In genomic region chr5:3348576-3349535, GRCh38 we compare ENCODE assay signal across 20 cellular contexts.
"Had no signal": no experiment of that assay in that cellular context is flagged by ENCODE, and none has a peak within 500 bp of the region (broad histone marks: within the 10 kb centered on the region; RNA-seq: fewer than 3 reads in every experiment).

No MANE protein-coding gene starts in this region.

- H3K27me3 Mint-ChIP-seq: activated B cell treated with CpG ODN at 0.5 μM for 24 hours had no signal

- H3K4me3 ChIP-seq: cardiac muscle cell, left ventricle myocardium inferior, tibial nerve had no signal

- H3K27ac Mint-ChIP-seq: activated B cell treated with CpG ODN at 0.5 μM for 24 hours; activated CD8-positive, alpha-beta T cell treated with anti-CD3 and anti-CD28 coated beads, Interleukin-2, amount 10 ng/mL, durations not matched to agents 7 days and 5 days; activated naive CD8-positive, alpha-beta T cell treated with anti-CD3 and anti-CD28 coated beads for 36 hours; natural killer cell had no signal

- H3K27me3 ChIP-seq: cardiac muscle cell, neutrophil, tibial nerve had no signal

- H3K4me3 Mint-ChIP-seq: activated B cell treated with CpG ODN at 0.5 μM for 24 hours; activated CD8-positive, alpha-beta T cell treated with anti-CD3 and anti-CD28 coated beads, Interleukin-2, amount 10 ng/mL, durations not matched to agents 7 days and 5 days; activated naive CD8-positive, alpha-beta T cell treated with anti-CD3 and anti-CD28 coated beads for 36 hours; natural killer cell had no signal

- H3K4me1 Mint-ChIP-seq: activated B cell treated with CpG ODN at 0.5 μM for 24 hours; activated naive CD8-positive, alpha-beta T cell treated with anti-CD3 and anti-CD28 coated beads for 36 hours; natural killer cell had no signal

- H3K9me3 Mint-ChIP-seq: activated naive CD8-positive, alpha-beta T cell treated with anti-CD3 and anti-CD28 coated beads for 36 hours had no signal

- H3K36me3 Mint-ChIP-seq: activated naive CD8-positive, alpha-beta T cell treated with anti-CD3 and anti-CD28 coated beads for 36 hours; natural killer cell had no signal

- H3K27ac ChIP-seq: cardiac muscle cell, left ventricle myocardium inferior, neutrophil, parathyroid adenoma, tibial nerve had no signal

- H3K4me1 ChIP-seq: left ventricle myocardium inferior, parathyroid adenoma, tibial nerve had no signal

- H3K36me3 ChIP-seq: cardiac muscle cell, left ventricle myocardium inferior, neutrophil, tibial nerve had no signal

- H3K9me3 ChIP-seq: left ventricle myocardium inferior, neutrophil had no signal

- DNase-seq: activated B cell treated with CpG ODN at 0.5 μM for 24 hours; activated CD4-positive, alpha-beta T cell treated with anti-CD3 and anti-CD28 coated beads for 48 hours; activated CD8-positive, alpha-beta T cell treated with anti-CD3 and anti-CD28 coated beads, Interleukin-2, amount 10 ng/mL, durations not matched to agents 7 days and 5 days; activated naive CD8-positive, alpha-beta T cell treated with anti-CD3 and anti-CD28 coated beads for 36 hours; amniotic stem cell; erythroblast; foreskin melanocyte; glutamatergic neuron; hypothalamus; left ventricle myocardium inferior; mesendoderm; natural killer cell; stimulated activated naive CD8-positive, alpha-beta T cell treated with anti-CD3 and anti-CD28 coated beads, Interleukin-15, Interleukin-2, amounts not matched to agents 100 U/mL and 50 U/mL, for 24 hours; T-helper 1 cell; T-helper 9 cell had no signal

- ATAC-seq: activated CD8-positive, alpha-beta T cell treated with anti-CD3 and anti-CD28 coated beads, Interleukin-2, amount 10 ng/mL, durations not matched to agents 7 days and 5 days; SK-N-SH treated with all-trans-retinoic acid at 6 μM for 48 hours had no signal
